9 cellular contexts compared by ENCODE assay signal in the genomic region with DNA sequence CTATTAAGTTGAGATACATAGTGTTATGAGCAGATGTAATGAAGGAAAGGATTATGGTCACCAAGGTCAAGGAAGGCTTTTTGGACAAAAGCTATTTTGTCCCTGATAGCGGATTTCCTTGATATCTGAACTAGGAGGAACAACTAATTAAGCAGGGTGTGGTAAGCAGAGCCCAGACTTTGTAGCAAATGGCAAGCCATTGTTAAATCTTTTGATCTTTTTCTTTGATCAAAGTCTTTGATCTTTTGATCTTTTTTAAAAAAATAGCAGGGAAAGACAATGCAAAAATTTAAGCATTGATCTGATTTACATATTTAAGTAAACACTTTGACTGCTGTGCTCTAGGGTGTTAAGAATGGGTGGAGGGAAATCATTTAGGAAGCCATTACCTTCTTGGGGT.
"Had no signal": no experiment of that assay in that cellular context is flagged by ENCODE, and none has a peak within 500 bp of the region (broad histone marks: within the 10 kb centered on the region; RNA-seq: fewer than 3 reads in every experiment).

No MANE protein-coding gene starts in this region.

- ATAC-seq: K562 had no signal

- H3K27ac Mint-ChIP-seq: H9 had no signal

- FAIRE-seq: H1, H54, HTR-8/SVneo, K562 had no signal

- H3K9me3 Mint-ChIP-seq: H9 had no signal

- H3K4me3 Mint-ChIP-seq: H9 had no signal

- H3K9ac ChIP-seq: GM23248 had no signal

- DNase-seq: GM23248, H9, HCEC 1CT, IMR-90, KG1 had no signal

- H3K27ac ChIP-seq: GM23248 had no signal

- H2AFZ ChIP-seq: GM23248 had no signal

- H3K4me3 ChIP-seq: GM23248, K562 had no signal
